ENCODE assay signal across 14 cellular contexts in the genomic region with DNA sequence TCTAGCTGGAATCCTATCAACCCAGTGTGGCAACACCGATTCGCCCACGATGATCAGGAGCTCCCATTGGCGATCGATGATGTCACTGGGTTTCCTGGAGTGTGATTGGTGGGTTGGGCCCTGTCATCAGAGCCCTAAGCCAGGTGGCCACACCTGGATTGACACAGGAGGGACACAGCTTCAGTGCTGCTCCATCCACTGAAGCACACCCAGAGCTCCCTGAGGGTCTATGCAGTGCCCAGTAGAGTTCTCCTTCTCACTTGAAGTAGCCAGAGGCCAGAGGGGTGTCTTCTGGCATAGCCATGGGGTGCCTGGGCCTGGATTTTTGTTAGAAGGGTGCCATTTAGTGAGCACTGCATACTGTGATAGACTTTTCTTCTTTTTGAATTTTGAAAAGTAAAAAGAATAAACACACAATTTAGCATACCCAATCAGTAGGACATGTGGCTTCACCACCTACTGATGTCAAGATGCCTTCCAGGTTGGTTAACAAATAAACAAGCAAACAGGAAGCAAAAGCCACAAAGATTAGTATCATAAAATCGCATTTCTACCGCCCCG.
DNase-seq lines count a peak whose midpoint lies in the region; ATAC-seq and TF ChIP-seq lines count a peak whose summit lies in the region.
"Had no signal": no experiment of that assay in that cellular context is flagged by ENCODE, and none has a peak within 500 bp of the region (broad histone marks: within the 10 kb centered on the region; RNA-seq: fewer than 3 reads in every experiment).

No MANE protein-coding gene starts in this region.

- H3K4me3 ChIP-seq in upper lobe of right lung, result no peak overlapping the region
- H3K4me3 ChIP-seq: tibial artery had no signal

- CTCF ChIA-PET in activated naive CD4-positive, alpha-beta T cell treated with anti-CD3 and anti-CD28 coated beads for 36 hours (lab: Charles Lee), result interaction anchor here (0.7 to 1.0 kb wide), 3 partner anchors 17 to 203 kb away, joined by 3 to 4 read pairs (median 3); no protein-coding TSS in a partner anchor

- intact Hi-C loops in activated naive CD4-positive, alpha-beta T cell treated with anti-CD3 and anti-CD28 coated beads for 36 hours (cut with micrococcal nuclease), result no loop called here
- intact Hi-C loops in upper lobe of right lung (cut with DNase I), result no loop called here

- no peaks in the 10 kb centered on the region for H3K27me3 Mint-ChIP-seq in activated naive CD4-positive, alpha-beta T cell treated with anti-CD3 and anti-CD28 coated beads, Interleukin-2, amount 50 U/mL, for 24 hours
- no peaks in the 10 kb centered on the region for H3K27me3 Mint-ChIP-seq in activated naive CD4-positive, alpha-beta T cell treated with anti-CD3 and anti-CD28 coated beads for 36 hours (ENCODE audit: low read depth)
- H3K27me3 Mint-ChIP-seq in T-helper 17 cell, result no peaks in the 10 kb centered on the region

- peaks cover 32% of the 10 kb centered on the region for H3K4me1 Mint-ChIP-seq in activated naive CD4-positive, alpha-beta T cell treated with anti-CD3 and anti-CD28 coated beads, Interleukin-2, amount 50 U/mL, for 24 hours
- peaks cover 17% of the 10 kb centered on the region for H3K4me1 Mint-ChIP-seq in activated naive CD4-positive, alpha-beta T cell treated with anti-CD3 and anti-CD28 coated beads for 36 hours (ENCODE audit: low read depth)
- peaks cover 42% of the 10 kb centered on the region for H3K4me1 Mint-ChIP-seq in T-helper 17 cell

- peaks cover 3% of the 10 kb centered on the region for H3K36me3 Mint-ChIP-seq in activated naive CD4-positive, alpha-beta T cell treated with anti-CD3 and anti-CD28 coated beads, Interleukin-2, amount 50 U/mL, for 24 hours
- no peaks in the 10 kb centered on the region for H3K36me3 Mint-ChIP-seq in activated naive CD4-positive, alpha-beta T cell treated with anti-CD3 and anti-CD28 coated beads for 36 hours (ENCODE audit: low read depth)
- no peaks in the 10 kb centered on the region for H3K36me3 Mint-ChIP-seq in T-helper 17 cell (ENCODE audit: low read depth)

- H3K4me1 ChIP-seq in upper lobe of right lung, result peaks cover 38% of the 10 kb centered on the region

- H3K27ac ChIP-seq in upper lobe of right lung, result no peak overlapping the region
- H3K27ac ChIP-seq: HL-60, tibial artery had no signal

- no peak for DNase-seq in activated naive CD4-positive, alpha-beta T cell treated with anti-CD3 and anti-CD28 coated beads for 36 hours
- DNase-seq in T-helper 17 cell (peak in 1 of 3 donors; percentile 14), iPS DF 19.7 (ENCODE audit: low read depth, low spot score) (peak; percentile 38), upper lobe of right lung (peak; percentile 48), NCI-H2171 (lab: John Stamatoyannopoulos, UW) (no peak), NCI-H1105 (lab: John Stamatoyannopoulos, UW) (no peak), NCI-H1694 treated with DMSO at 0.1 percent for 48 hours (lab: John Stamatoyannopoulos, UW) (no peak)
- DNase-seq: activated effector memory CD4-positive, alpha-beta T cell treated with Interleukin-2 at 50 U/mL for 16 hours; cortex of kidney; stimulated activated CD4-positive, alpha-beta T cell treated with anti-CD3 and anti-CD28 coated beads, Interleukin-4, amount 100 ng/mL, for 4 hours had no signal

- no peak for TF ChIP-seq CTCF in upper lobe of right lung (IDR thresholded peaks at IDR 0.05)

- ATAC-seq in T-helper 17 cell, result peak; percentile 52
- ATAC-seq in upper lobe of right lung, result no peak

- peak overlapping the region; percentile 60 for H3K27ac Mint-ChIP-seq in activated naive CD4-positive, alpha-beta T cell treated with anti-CD3 and anti-CD28 coated beads, Interleukin-2, amount 50 U/mL, for 24 hours
- H3K27ac Mint-ChIP-seq in activated naive CD4-positive, alpha-beta T cell treated with anti-CD3 and anti-CD28 coated beads for 36 hours, result no peak overlapping the region
- peak overlapping the region; percentile 99 for H3K27ac Mint-ChIP-seq in T-helper 17 cell

- H3K4me3 Mint-ChIP-seq in activated naive CD4-positive, alpha-beta T cell treated with anti-CD3 and anti-CD28 coated beads, Interleukin-2, amount 50 U/mL, for 24 hours, result no peak overlapping the region
- no peak overlapping the region for H3K4me3 Mint-ChIP-seq in activated naive CD4-positive, alpha-beta T cell treated with anti-CD3 and anti-CD28 coated beads for 36 hours
- H3K4me3 Mint-ChIP-seq in T-helper 17 cell, result peak overlapping the region; percentile 66
- H3K4me3 Mint-ChIP-seq: neural crest cell had no signal

- no peaks in the 10 kb centered on the region for H3K36me3 ChIP-seq in upper lobe of right lung
- H3K36me3 ChIP-seq: tibial artery had no signal

- no peaks in the 10 kb centered on the region for H3K9me3 Mint-ChIP-seq in activated naive CD4-positive, alpha-beta T cell treated with anti-CD3 and anti-CD28 coated beads, Interleukin-2, amount 50 U/mL, for 24 hours
- H3K9me3 Mint-ChIP-seq in activated naive CD4-positive, alpha-beta T cell treated with anti-CD3 and anti-CD28 coated beads for 36 hours, result no peaks in the 10 kb centered on the region
- H3K9me3 Mint-ChIP-seq: neural crest cell had no signal

- H3K9me3 ChIP-seq in T-helper 17 cell (ENCODE audit: control insufficient read depth, low read length, poor library complexity, severe bottlenecking) (no peaks in the 10 kb centered on the region), upper lobe of right lung (no peaks in the 10 kb centered on the region)
- H3K9me3 ChIP-seq: tibial artery had no signal

- no peaks in the 10 kb centered on the region for H3K27me3 ChIP-seq in upper lobe of right lung
- H3K27me3 ChIP-seq: tibial artery had no signal

Comparison
In these comparisons a context has a peak if more than half of its experiments do, and no peak if none do; other contexts are left out.
1. DNase-seq: peak in iPS DF 19.7 (single experiment) and upper lobe of right lung (single experiment); none in activated naive CD4-positive, alpha-beta T cell treated with anti-CD3 and anti-CD28 coated beads for 36 hours (single experiment), NCI-H2171 (single experiment), NCI-H1105 (single experiment) and NCI-H1694 treated with DMSO at 0.1 percent for 48 hours (single experiment).